ENCODE assay signal across 14 cellular contexts in genomic region chrX:56787734-56788152, GRCh38.
"Had no signal": no experiment of that assay in that cellular context is flagged by ENCODE, and none has a peak within 500 bp of the region (broad histone marks: within the 10 kb centered on the region; RNA-seq: fewer than 3 reads in every experiment).

No MANE protein-coding gene starts in this region.

- H3K27ac ChIP-seq: adrenal gland, thoracic aorta had no signal

- H3K9me3 Mint-ChIP-seq: activated CD4-positive, alpha-beta memory T cell treated with anti-CD3 and anti-CD28 coated beads, Interleukin-2, amount 10 ng/mL, durations not matched to agents 7 days and 5 days; activated naive CD4-positive, alpha-beta T cell treated with anti-CD3 and anti-CD28 coated beads, Interleukin-2, amount 50 U/mL, for 72 hours; memory B cell; naive thymus-derived CD4-positive, alpha-beta T cell had no signal

- H3K4me3 Mint-ChIP-seq: activated CD4-positive, alpha-beta memory T cell treated with anti-CD3 and anti-CD28 coated beads, Interleukin-2, amount 10 ng/mL, durations not matched to agents 7 days and 5 days; activated CD8-positive, alpha-beta memory T cell treated with anti-CD3 and anti-CD28 coated beads, Interleukin-2, amount 10 ng/mL, durations not matched to agents 7 days and 5 days; memory B cell had no signal

- DNase-seq: activated CD4-positive, alpha-beta memory T cell treated with anti-CD3 and anti-CD28 coated beads, Interleukin-2, amount 10 ng/mL, durations not matched to agents 7 days and 5 days; activated CD4-positive, alpha-beta T cell treated with anti-CD3 and anti-CD28 coated beads for 48 hours; activated CD4-positive, CD25-positive, alpha-beta regulatory T cell; activated CD8-positive, alpha-beta memory T cell treated with anti-CD3 and anti-CD28 coated beads, Interleukin-2, amount 10 ng/mL, durations not matched to agents 7 days and 5 days; activated gamma-delta T cell treated with Interleukin-2 at 50 U/mL for 16 hours; mucosa of descending colon; stimulated activated CD4-positive, alpha-beta T cell treated with anti-CD3 and anti-CD28 coated beads, Interleukin-2, amount 100 ng/mL, for 48 hours; T1000 had no signal

- H3K27me3 Mint-ChIP-seq: activated CD4-positive, alpha-beta memory T cell treated with anti-CD3 and anti-CD28 coated beads, Interleukin-2, amount 10 ng/mL, durations not matched to agents 7 days and 5 days; activated CD8-positive, alpha-beta memory T cell treated with anti-CD3 and anti-CD28 coated beads, Interleukin-2, amount 10 ng/mL, durations not matched to agents 7 days and 5 days; memory B cell; naive thymus-derived CD4-positive, alpha-beta T cell had no signal

- H3K4me3 ChIP-seq: adrenal gland, mucosa of descending colon, thoracic aorta had no signal

- H3K27me3 ChIP-seq: adrenal gland, stomach had no signal

- H3K27ac Mint-ChIP-seq: activated CD4-positive, alpha-beta memory T cell treated with anti-CD3 and anti-CD28 coated beads, Interleukin-2, amount 10 ng/mL, durations not matched to agents 7 days and 5 days; activated CD8-positive, alpha-beta memory T cell treated with anti-CD3 and anti-CD28 coated beads, Interleukin-2, amount 10 ng/mL, durations not matched to agents 7 days and 5 days; memory B cell had no signal

- H3K36me3 ChIP-seq: adrenal gland, thoracic aorta had no signal

- H3K9me3 ChIP-seq: adrenal gland, mucosa of descending colon, stomach, thoracic aorta had no signal

- ATAC-seq: activated CD8-positive, alpha-beta memory T cell treated with anti-CD3 and anti-CD28 coated beads, Interleukin-2, amount 10 ng/mL, durations not matched to agents 7 days and 5 days; mucosa of descending colon; naive thymus-derived CD4-positive, alpha-beta T cell had no signal
